Comparison of ENCODE assay signal across 25 cellular contexts in the genomic region with DNA sequence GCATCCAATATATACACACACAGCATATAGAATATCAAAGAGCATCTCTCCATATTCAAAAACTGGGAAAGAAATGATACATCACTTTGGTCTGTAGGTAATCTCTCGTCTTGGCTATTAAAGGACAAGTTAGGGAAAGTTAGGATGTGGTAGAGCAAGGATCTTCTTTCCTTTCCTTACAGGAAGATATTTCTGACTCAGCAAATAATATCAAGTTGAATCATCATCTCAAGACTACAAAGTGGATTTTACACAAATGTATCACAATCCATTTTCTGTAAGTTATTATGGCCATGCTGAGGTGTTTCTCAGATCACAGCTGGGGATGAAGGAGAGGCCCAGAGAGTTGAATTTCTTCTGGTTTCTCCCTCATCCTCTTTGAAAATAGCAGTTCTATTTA.
A peak's percentile ranks its signal among the peaks of the same experiment; 100 is the strongest.
DNase-seq lines count a peak whose midpoint lies in the region; ATAC-seq, FAIRE-seq and TF ChIP-seq lines count a peak whose summit lies in the region.
"Had no signal": no experiment of that assay in that cellular context is flagged by ENCODE, and none has a peak within 500 bp of the region (broad histone marks: within the 10 kb centered on the region; RNA-seq: fewer than 3 reads in every experiment).

No MANE protein-coding gene starts in this region.

- H3K36me3 ChIP-seq in PC-3 (ENCODE audit: low read depth, low read length) (no peaks in the 10 kb centered on the region), K562 (ENCODE audit: control insufficient read depth, insufficient read depth, low read length) (no peaks in the 10 kb centered on the region)
- H3K36me3 ChIP-seq: BLaER1 treated with 17β-estradiol and CSF1 and Interleukin-3, amounts not matched to agents 10 nM and 100 nM had no signal

- ATAC-seq in A549 (no peak), PC-3 (peak; percentile 37), K562 (no peak), GM19467 (IDR thresholded peaks at IDR 0.05; ENCODE audit: unreplicated experiment) (no peak), left ventricle myocardium superior (no peak)
- ATAC-seq: CD8-positive, alpha-beta T cell; GM12878 had no signal

- TF ChIP-seq EP300 in A549 (IDR thresholded peaks at IDR 0.05) (no peak), K562 (IDR thresholded peaks at IDR 0.05; ENCODE audit: low read length) (no peak)

- H3K9me2 ChIP-seq in PC-3 (replicated peaks; ENCODE audit: low read length): no peaks in the 10 kb centered on the region

- TF ChIP-seq CTCF in A549 (IDR thresholded peaks at IDR 0.05): no peak
- no peak for TF ChIP-seq CTCF in PC-3 (conservative IDR thresholded peaks at IDR 0.05; ENCODE audit: low read depth, low read length)
- TF ChIP-seq CTCF in K562 (IDR thresholded peaks at IDR 0.05 in 2 of 3, conservative IDR thresholded peaks at IDR 0.05 in 1 of 3; ENCODE audit: insufficient read depth in 2 of 3, low read depth in 1 of 3, low read length in 3 of 3): no peak

- 0% methylated on average over 1 of the region's 1 CpG for WGBS in A549 (ENCODE audit: missing lambda C conversion rate)
- 0% methylated on average over 1 of the region's 1 CpG for WGBS in K562 (ENCODE audit: insufficient coverage, low coverage, missing lambda C conversion rate)

- BruUV-seq in PC-3 (replicated peaks; lab: Mats Ljungman, UMichigan) (no TSS peak), K562 (replicated peaks; lab: Mats Ljungman, UMichigan) (no TSS peak)

- H3F3A ChIP-seq in PC-3 (ENCODE audit: low read length, unreplicated experiment): no peaks in the 10 kb centered on the region

- H4K20me1 ChIP-seq in PC-3 (ENCODE audit: low read length) (no peaks in the 10 kb centered on the region), K562 (replicated peaks; ENCODE audit: control insufficient read depth, insufficient read depth, low read length) (no peaks in the 10 kb centered on the region)
- H4K20me1 ChIP-seq: BLaER1 treated with 17β-estradiol and CSF1 and Interleukin-3, amounts not matched to agents 10 nM and 100 nM had no signal

- in situ Hi-C loops in K562 (cut with MboI): no loop called here

- FAIRE-seq in A549 (lab: Jason Lieb, UNC): no peak
- no peak for FAIRE-seq in K562 (lab: Jason Lieb, UNC)
- FAIRE-seq: A204.1, D721Med, GM12878, GM12892, GM18507 had no signal

- H3K4me1 ChIP-seq in A549 (no peaks in the 10 kb centered on the region), PC-3 (ENCODE audit: insufficient read depth, low read length) (no peaks in the 10 kb centered on the region), K562 (replicated peaks in 1 of 2; ENCODE audit: control insufficient read depth in 2 of 2, insufficient read depth in 2 of 2, low read length in 2 of 2) (no peaks in the 10 kb centered on the region)
- H3K4me1 ChIP-seq: BLaER1 treated with 17β-estradiol and CSF1 and Interleukin-3, amounts not matched to agents 10 nM and 100 nM; Caco-2 had no signal

- no peak overlapping the region for H2AFZ ChIP-seq in PC-3 (ENCODE audit: low read length)
- no peak overlapping the region for H2AFZ ChIP-seq in K562 (ENCODE audit: low read depth, low read length)

- no peak for TF ChIP-seq POLR2A in A549 (IDR thresholded peaks at IDR 0.05; ENCODE audit: low read length)
- TF ChIP-seq POLR2A in K562 (conservative IDR thresholded peaks at IDR 0.05): no peak

- CTCF ChIA-PET in A549 (lab: Yijun Ruan, JAX): no interaction called here
- CTCF ChIA-PET in PC-3 (lab: Charles Lee): no interaction called here
- CTCF ChIA-PET in K562 (lab: Yijun Ruan, JAX; ENCODE audit: low intra/inter-chr PET ratio): no interaction called here

- H3K9ac ChIP-seq in PC-3 (ENCODE audit: low read length) (no peak overlapping the region), K562 (ENCODE audit: insufficient read depth in 1 of 2, low read depth in 2 of 2, low read length in 2 of 2) (no peak overlapping the region)
- H3K9ac ChIP-seq: BLaER1 treated with 17β-estradiol and CSF1 and Interleukin-3, amounts not matched to agents 10 nM and 100 nM had no signal

- H3K9me3 ChIP-seq in A549 (no peaks in the 10 kb centered on the region), PC-3 (ENCODE audit: low read length) (no peaks in the 10 kb centered on the region), K562 (replicated peaks; ENCODE audit: control insufficient read depth, insufficient read depth, low read depth, low read length) (no peaks in the 10 kb centered on the region)
- H3K9me3 ChIP-seq: BLaER1 treated with 17β-estradiol and CSF1 and Interleukin-3, amounts not matched to agents 10 nM and 100 nM; Caco-2 had no signal

- H3K9me1 ChIP-seq in K562 (ENCODE audit: control insufficient read depth, insufficient read depth, low read length): no peaks in the 10 kb centered on the region

- H3K79me2 ChIP-seq in PC-3 (ENCODE audit: low read length) (no peaks in the 10 kb centered on the region), K562 (ENCODE audit: control insufficient read depth, insufficient read depth, low read length) (no peaks in the 10 kb centered on the region)

- POLR2A ChIA-PET in A549 (lab: Yijun Ruan, JAX) (no interaction called here), PC-3 (lab: Charles Lee; ENCODE audit: unreplicated experiment) (no interaction called here), K562 (lab: Yijun Ruan, JAX) (no interaction called here)

- H3K27ac ChIP-seq in A549 (no peak overlapping the region), PC-3 (ENCODE audit: low read length) (no peak overlapping the region), K562 (ENCODE audit: extremely low read depth, low read depth, low read length) (no peak overlapping the region)
- H3K27ac ChIP-seq: BLaER1 treated with 17β-estradiol and CSF1 and Interleukin-3, amounts not matched to agents 10 nM and 100 nM; C4-2B had no signal

- H3K4me3 ChIP-seq in A549 (no peak overlapping the region), PC-3 (ENCODE audit: low read length) (no peak overlapping the region), K562 (no peak overlapping the region)
- H3K4me3 ChIP-seq: BLaER1 treated with 17β-estradiol and CSF1 and Interleukin-3, amounts not matched to agents 10 nM and 100 nM; GM12878 had no signal

- no peak for DNase-seq in A549 (ENCODE audit: low read depth in 1 of 2, low spot score in 1 of 2)
- DNase-seq in HT1080 (ENCODE audit: low read depth): peak; percentile 42
- DNase-seq in PC-3: peak; percentile 58
- no peak for DNase-seq in K562 (ENCODE audit: extremely low read depth in 1 of 4, low spot score in 3 of 4)
- no peak for DNase-seq in NCI-H1105 treated with DMSO at 0.1 percent for 48 hours (lab: John Stamatoyannopoulos, UW)
- no peak for DNase-seq in left ventricle myocardium superior
- DNase-seq in NCI-H2107 (lab: John Stamatoyannopoulos, UW): no peak
- DNase-seq: 8988T; AML-193; Caco-2; Calu3; CD4-positive, alpha-beta T cell; CD8-positive, alpha-beta T cell; DMS79; DND-41; EL; GDM1 had no signal

- H3K27me3 ChIP-seq in PC-3 (ENCODE audit: low read length): no peaks in the 10 kb centered on the region
- no peaks in the 10 kb centered on the region for H3K27me3 ChIP-seq in K562 (ENCODE audit: control insufficient read depth in 2 of 2, insufficient read depth in 2 of 2, low read length in 2 of 2)
- H3K27me3 ChIP-seq: BLaER1 treated with 17β-estradiol and CSF1 and Interleukin-3, amounts not matched to agents 10 nM and 100 nM had no signal

- TF ChIP-seq RAD21 in A549 (conservative IDR thresholded peaks at IDR 0.05 in 1 of 2, IDR thresholded peaks at IDR 0.05 in 1 of 2) (no peak), K562 (CRISPR knock-in tag; conservative IDR thresholded peaks at IDR 0.05 in 1 of 2, IDR thresholded peaks at IDR 0.05 in 1 of 2) (no peak)

- H3K4me2 ChIP-seq in A549 (no peak overlapping the region), PC-3 (ENCODE audit: low read length) (no peak overlapping the region), K562 (ENCODE audit: insufficient read depth, low read length) (no peak overlapping the region)
- H3K4me2 ChIP-seq: BLaER1 treated with 17β-estradiol and CSF1 and Interleukin-3, amounts not matched to agents 10 nM and 100 nM had no signal

- intact Hi-C loops in PC-3 (cut with micrococcal nuclease): no loop called here
- intact Hi-C loops in K562 (cut with micrococcal nuclease): no loop called here
- intact Hi-C loops in left ventricle myocardium superior (cut with micrococcal nuclease): no loop called here

TF ChIP-seq in A549, 52 proteins besides CTCF, POLR2A, EP300 and RAD21:
- TF ChIP-seq HOXB13 (CRISPR knock-in tag; IDR thresholded peaks at IDR 0.05; ENCODE audit: low read depth) (no peak), MAFK (IDR thresholded peaks at IDR 0.05; ENCODE audit: partially characterized antibody) (peak; percentile 82)

TF ChIP-seq in K562, 482 proteins besides CTCF, POLR2A, EP300 and RAD21:
- TF ChIP-seq C11orf30 (IDR thresholded peaks at IDR 0.05; ENCODE audit: low read depth): peak; percentile 34; the same call in 1 of the 2 replicates
- peak; percentile 57 for TF ChIP-seq MAFF (IDR thresholded peaks at IDR 0.05; ENCODE audit: low read length)
- TF ChIP-seq ZBED1 (IDR thresholded peaks at IDR 0.05): no peak
- peak; percentile 49 for TF ChIP-seq MAFG (tag; conservative IDR thresholded peaks at IDR 0.05)
- TF ChIP-seq MAFK (IDR thresholded peaks at IDR 0.05; ENCODE audit: low read length): peak; percentile 58
- peak; percentile 72 for TF ChIP-seq ZNF316 (IDR thresholded peaks at IDR 0.05)
- TF ChIP-seq, protein P1, sequence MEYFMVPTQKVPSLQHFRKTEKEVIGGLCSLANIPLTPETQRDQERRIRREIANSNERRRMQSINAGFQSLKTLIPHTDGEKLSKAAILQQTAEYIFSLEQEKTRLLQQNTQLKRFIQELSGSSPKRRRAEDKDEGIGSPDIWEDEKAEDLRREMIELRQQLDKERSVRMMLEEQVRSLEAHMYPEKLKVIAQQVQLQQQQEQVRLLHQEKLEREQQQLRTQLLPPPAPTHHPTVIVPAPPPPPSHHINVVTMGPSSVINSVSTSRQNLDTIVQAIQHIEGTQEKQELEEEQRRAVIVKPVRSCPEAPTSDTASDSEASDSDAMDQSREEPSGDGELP (CRISPR knock-in tag; IDR thresholded peaks at IDR 0.05; ENCODE audit: borderline replicate concordance): no peak
- TF ChIP-seq PML (IDR thresholded peaks at IDR 0.05; ENCODE audit: low read length): no peak

Comparison
In these comparisons a context has a peak if more than half of its experiments do, and no peak if none do; other contexts are left out.
1. DNase-seq: peak in HT1080 (single experiment) and PC-3 (single experiment); none in A549 (0 of 2), K562 (0 of 4), NCI-H1105 treated with DMSO at 0.1 percent for 48 hours (single experiment), left ventricle myocardium superior (single experiment) and NCI-H2107 (single experiment).